8 cellular contexts compared by ENCODE assay signal in the genomic region with DNA sequence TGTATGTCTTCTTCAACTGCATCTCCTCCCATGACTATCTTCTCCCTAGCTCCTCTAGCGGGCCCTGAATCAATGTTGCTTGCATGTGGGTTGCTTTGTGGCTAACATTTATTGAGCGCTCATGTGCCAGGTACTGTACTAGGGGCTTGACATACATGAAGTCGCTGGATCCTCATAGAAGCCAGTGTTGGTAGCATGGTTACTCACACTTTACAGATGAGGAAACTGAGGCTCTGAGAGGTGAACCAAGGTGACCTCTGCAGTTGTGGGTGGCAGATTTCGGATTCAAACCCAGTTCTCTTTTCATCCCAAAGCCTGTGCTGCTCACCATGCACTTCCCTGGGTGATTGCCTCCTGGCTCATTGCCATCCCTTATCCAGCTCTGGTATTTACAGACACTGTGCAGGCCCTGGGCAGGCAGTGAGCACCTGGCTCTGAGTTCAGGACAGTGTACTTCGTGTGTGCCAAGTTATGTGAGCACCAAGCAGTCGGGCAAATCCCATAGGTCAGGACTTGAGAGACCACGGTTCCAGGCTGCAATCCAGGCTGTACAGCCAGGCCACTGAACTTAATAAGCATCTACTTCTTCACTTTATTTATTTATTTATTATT. TPM values are rescaled to one million over a fixed set of nuclear protein-coding genes. Genes with fewer than 3 reads are reported as not detected.
DNase-seq lines count a peak whose midpoint lies in the region; ATAC-seq and TF ChIP-seq lines count a peak whose summit lies in the region.

No MANE protein-coding gene starts in this region.

- H3K4me3 ChIP-seq in WERI-Rb-1 (ENCODE audit: low read depth, low read length), result peak overlapping the region; percentile 94
- peak overlapping the region; percentile 98 for H3K4me3 ChIP-seq in retinal pigment epithelial cell (ENCODE audit: low read length)

- H3K36me3 ChIP-seq in WERI-Rb-1, result peaks cover 53% of the 10 kb centered on the region

- intact Hi-C loops in Right ventricle myocardium superior (cut with DNase I), result no loop called here

- H3K36me3 Mint-ChIP-seq in activated T-cell treated with anti-CD3 and anti-CD28 coated beads, Interleukin-2, amount 50 U/mL, for 72 hours (ENCODE audit: insufficient read depth in 2 of 2), result peaks cover 27 to 39% of the 10 kb centered on the region in 2 donors

- no peak for DNase-seq in activated T-cell treated with anti-CD3 and anti-CD28 coated beads, Interleukin-2, amount 50 U/mL, for 72 hours
- no peak for DNase-seq in activated T-cell treated with anti-CD3 and anti-CD28 coated beads for 4 hours
- DNase-seq in WERI-Rb-1, result no peak
- DNase-seq in Right ventricle myocardium superior, result peak; percentile 83
- DNase-seq in retinal pigment epithelial cell (ENCODE audit: low read depth), result no peak
- DNase-seq in GM19238 (ENCODE audit: insufficient read length, low spot score), result no peak
- no peak for DNase-seq in GM13977 (ENCODE audit: low spot score)
- no peak for DNase-seq in occipital lobe (lab: John Stamatoyannopoulos, UW)

- H3K27me3 ChIP-seq in WERI-Rb-1 (ENCODE audit: insufficient read depth, low read depth, severe bottlenecking), result no peaks in the 10 kb centered on the region

- no peaks in the 10 kb centered on the region for H3K9me3 Mint-ChIP-seq in activated T-cell treated with anti-CD3 and anti-CD28 coated beads, Interleukin-2, amount 50 U/mL, for 72 hours

- H3K4me1 Mint-ChIP-seq in activated T-cell treated with anti-CD3 and anti-CD28 coated beads, Interleukin-2, amount 50 U/mL, for 72 hours (ENCODE audit: low read depth), result peaks cover 29% of the 10 kb centered on the region

- no peaks in the 10 kb centered on the region for H3K9me3 ChIP-seq in WERI-Rb-1 (ENCODE audit: severe bottlenecking)

- H3K27ac ChIP-seq in WERI-Rb-1, result no peak overlapping the region

- H3K27ac Mint-ChIP-seq in activated T-cell treated with anti-CD3 and anti-CD28 coated beads, Interleukin-2, amount 50 U/mL, for 72 hours, result peak overlapping the region; percentile 5

- no peak for ATAC-seq in activated T-cell treated with anti-CD3 and anti-CD28 coated beads, Interleukin-2, amount 50 U/mL, for 72 hours (replicated peaks in 1 of 2)
- peak; percentile 61 for ATAC-seq in Right ventricle myocardium superior (ENCODE audit: poor library complexity)

- in situ Hi-C loops in GM13977 (cut with MboI; ENCODE audit: low pct_unique_long_range_greater_than_20kb, low sequenced_read_pairs, unreplicated experiment), result no loop called here

- H3K27me3 Mint-ChIP-seq in activated T-cell treated with anti-CD3 and anti-CD28 coated beads, Interleukin-2, amount 50 U/mL, for 72 hours (ENCODE audit: low read depth), result no peaks in the 10 kb centered on the region

- H3K4me3 Mint-ChIP-seq in activated T-cell treated with anti-CD3 and anti-CD28 coated beads, Interleukin-2, amount 50 U/mL, for 72 hours, result peak overlapping the region; percentile 91 to 94

- no peak for TF ChIP-seq CTCF in WERI-Rb-1 (IDR thresholded peaks at IDR 0.05; ENCODE audit: low read depth, low read length)
- TF ChIP-seq CTCF in retinal pigment epithelial cell (conservative IDR thresholded peaks at IDR 0.05; ENCODE audit: low read depth, low read length), result no peak
- TF ChIP-seq CTCF in GM13977 (IDR thresholded peaks at IDR 0.05; ENCODE audit: extremely low read depth, insufficient read depth, missing control alignments), result no peak

RNA-seq across cellular contexts. Expression of a gene that starts 1.3 kb away (rescaled TPM):
- total RNA-seq in activated T-cell treated with anti-CD3 and anti-CD28 coated beads, Interleukin-2, amount 50 U/mL, for 72 hours, result 10 to 100 TPM; 30.5 to 33.8 TPM
- total RNA-seq in Right ventricle myocardium superior (52.1 TPM), occipital lobe (23.7 TPM)

RNA-seq across cellular contexts. Expression of a gene that starts 1.4 kb away (rescaled TPM):
- 1,000 to 10,000 TPM; 2,503 to 2,755 TPM for total RNA-seq in activated T-cell treated with anti-CD3 and anti-CD28 coated beads, Interleukin-2, amount 50 U/mL, for 72 hours
- total RNA-seq in Right ventricle myocardium superior (628 TPM), occipital lobe (798 TPM)

RNA-seq across cellular contexts. Expression of a gene that starts 28.4 kb away (rescaled TPM):
- 10 to 100 TPM; 10.4 to 16.1 TPM for total RNA-seq in activated T-cell treated with anti-CD3 and anti-CD28 coated beads, Interleukin-2, amount 50 U/mL, for 72 hours
- total RNA-seq in Right ventricle myocardium superior (5.8 TPM), occipital lobe (12.8 TPM)

RNA-seq across cellular contexts. Expression of a gene that starts 55.6 kb away (rescaled TPM):
- 10 to 100 TPM; 11.4 to 13.8 TPM for total RNA-seq in activated T-cell treated with anti-CD3 and anti-CD28 coated beads, Interleukin-2, amount 50 U/mL, for 72 hours
- total RNA-seq in Right ventricle myocardium superior, result 16.6 TPM
- total RNA-seq in occipital lobe, result 9.2 TPM
